18 cellular contexts compared by ENCODE assay signal in the genomic region with DNA sequence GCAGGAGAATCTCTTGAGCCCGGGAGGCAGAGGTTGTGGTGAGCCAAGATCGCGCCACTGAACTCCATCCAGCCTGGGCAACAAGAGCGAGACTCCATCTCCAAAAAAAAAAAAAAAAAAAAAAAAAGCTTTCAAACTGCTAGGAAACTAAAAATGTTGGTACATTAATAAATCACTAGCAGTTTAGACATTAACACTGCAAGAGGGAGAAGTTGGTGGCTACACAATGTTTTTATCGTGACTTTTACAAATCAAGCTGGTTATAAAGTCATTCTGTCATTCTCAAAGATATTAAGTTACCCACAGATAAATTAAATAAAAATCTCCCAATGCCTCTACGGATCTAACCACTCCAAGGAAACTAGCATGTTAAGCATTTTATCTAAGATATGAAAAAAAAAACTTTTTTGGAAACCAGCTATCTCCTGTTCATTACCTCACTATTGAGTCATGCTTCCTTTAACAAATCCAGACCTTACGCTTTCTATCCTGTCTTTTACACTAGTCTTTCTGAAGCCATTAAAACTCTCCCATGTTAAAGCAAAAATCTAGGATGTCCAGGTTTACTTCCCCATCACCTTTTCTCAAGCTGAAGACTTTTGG.
DNase-seq lines count a peak whose midpoint lies in the region; ATAC-seq, FAIRE-seq and TF ChIP-seq lines count a peak whose summit lies in the region.
"Had no signal": no experiment of that assay in that cellular context is flagged by ENCODE, and none has a peak within 500 bp of the region (broad histone marks: within the 10 kb centered on the region; RNA-seq: fewer than 3 reads in every experiment).

No MANE protein-coding gene starts in this region.

- FAIRE-seq in K562 (lab: Jason Lieb, UNC), result no peak
- FAIRE-seq: GM12891 had no signal

- peaks cover 4% of the 10 kb centered on the region; the same call in 2 of the 3 replicates for H3K36me3 ChIP-seq in K562 (ENCODE audit: control insufficient read depth, insufficient read depth, low read length)
- H3K36me3 ChIP-seq in heart left ventricle, result peaks cover 0 to 34% (median 28%) of the 10 kb centered on the region in 9 donors
- H3K36me3 ChIP-seq in spleen, result peaks cover 0 to 57% (median 24%) of the 10 kb centered on the region in 6 donors

- H3K9me3 ChIP-seq in K562 (replicated peaks; ENCODE audit: control insufficient read depth, insufficient read depth, low read depth, low read length), result no peaks in the 10 kb centered on the region
- H3K9me3 ChIP-seq in heart left ventricle, result no peaks in the 10 kb centered on the region
- H3K9me3 ChIP-seq in spleen, result no peaks in the 10 kb centered on the region
- H3K9me3 ChIP-seq: esophagus muscularis mucosa, SJSA1, upper lobe of left lung had no signal

- TF ChIP-seq POLR2A in K562 (conservative IDR thresholded peaks at IDR 0.05), result no peak
- TF ChIP-seq POLR2A in heart left ventricle (IDR thresholded peaks at IDR 0.05), result no peak
- TF ChIP-seq POLR2A in spleen (IDR thresholded peaks at IDR 0.05), result no peak

- H3K9me3 Mint-ChIP-seq in osteocyte (ENCODE audit: unreplicated experiment), result no peaks in the 10 kb centered on the region
- H3K9me3 Mint-ChIP-seq: stimulated activated memory B cell treated with anti-CD40 and anti-IgM and Interleukin-4, amounts not matched to agents 10 μg/mL and 1 μg/mL and 100 μg/mL, for 72 hours had no signal

- H3K27me3 ChIP-seq in K562 (ENCODE audit: control insufficient read depth in 2 of 2, insufficient read depth in 2 of 2, low read length in 2 of 2) (no peaks in the 10 kb centered on the region), heart left ventricle (no peaks in the 10 kb centered on the region), spleen (replicated peaks in 1 of 7) (no peaks in the 10 kb centered on the region)
- H3K27me3 ChIP-seq: esophagus muscularis mucosa, SJSA1, upper lobe of left lung had no signal

- no TSS peak for BruUV-seq in K562 (replicated peaks; lab: Mats Ljungman, UMichigan)

- CTCF ChIA-PET in K562 (lab: Yijun Ruan, JAX; ENCODE audit: low intra/inter-chr PET ratio), result no interaction called here

- H3K27me3 Mint-ChIP-seq in osteocyte (ENCODE audit: unreplicated experiment), result no peaks in the 10 kb centered on the region
- H3K27me3 Mint-ChIP-seq: stimulated activated memory B cell treated with anti-CD40 and anti-IgM and Interleukin-4, amounts not matched to agents 10 μg/mL and 1 μg/mL and 100 μg/mL, for 72 hours had no signal

- H3K79me2 ChIP-seq in K562 (ENCODE audit: control insufficient read depth, insufficient read depth, low read length), result no peaks in the 10 kb centered on the region

- in situ Hi-C loops in K562 (cut with MboI), result no loop called here

- no peak overlapping the region for H3K4me2 ChIP-seq in K562 (ENCODE audit: insufficient read depth, low read length)

- ATAC-seq in K562 (no peak), heart left ventricle (peak in 3 of 4 donors; percentile 64 to 81 (median 79)), HG03108 (IDR thresholded peaks at IDR 0.05; ENCODE audit: unreplicated experiment) (no peak)
- ATAC-seq: stimulated activated memory B cell treated with anti-CD40 and anti-IgM and Interleukin-4, amounts not matched to agents 10 μg/mL and 1 μg/mL and 100 μg/mL, for 72 hours had no signal

- H2AFZ ChIP-seq in K562 (ENCODE audit: low read depth, low read length), result no peak overlapping the region

- no peak for TF ChIP-seq EP300 in K562 (IDR thresholded peaks at IDR 0.05; ENCODE audit: low read length)

- H3K9me1 ChIP-seq in K562 (ENCODE audit: control insufficient read depth, insufficient read depth, low read length), result no peaks in the 10 kb centered on the region

- H3K4me1 Mint-ChIP-seq in osteocyte (ENCODE audit: unreplicated experiment), result peaks cover 5% of the 10 kb centered on the region
- H3K4me1 Mint-ChIP-seq: CD14-positive monocyte; stimulated activated memory B cell treated with anti-CD40 and anti-IgM and Interleukin-4, amounts not matched to agents 10 μg/mL and 1 μg/mL and 100 μg/mL, for 72 hours had no signal

- peak; percentile 56 for DNase-seq in GM03348 (ENCODE audit: low spot score)
- no peak for DNase-seq in K562 (ENCODE audit: extremely low read depth in 1 of 4, low spot score in 3 of 4)
- no peak for DNase-seq in heart left ventricle
- DNase-seq in osteocyte (ENCODE audit: extremely low spot score, unreplicated experiment), result no peak
- no peak for DNase-seq in AML-193 (lab: John Stamatoyannopoulos, UW)
- no peak for DNase-seq in spleen
- DNase-seq in activated CD4-positive, alpha-beta T cell treated with anti-CD3 and anti-CD28 coated beads for 4 hours, result no peak
- DNase-seq: activated CD8-positive, alpha-beta memory T cell treated with anti-CD3 and anti-CD28 coated beads for 24 hours; activated effector memory CD4-positive, alpha-beta T cell treated with Interleukin-2 at 50 U/mL for 16 hours; NCI-H1105; stimulated activated CD4-positive, alpha-beta T cell treated with anti-CD3 and anti-CD28 coated beads, Interleukin-4, amount 100 ng/mL, for 4 hours; upper lobe of left lung had no signal

- no peak overlapping the region for H3K4me3 Mint-ChIP-seq in osteocyte (ENCODE audit: unreplicated experiment)
- H3K4me3 Mint-ChIP-seq: CD14-positive monocyte; stimulated activated memory B cell treated with anti-CD40 and anti-IgM and Interleukin-4, amounts not matched to agents 10 μg/mL and 1 μg/mL and 100 μg/mL, for 72 hours had no signal

- no peak overlapping the region for H3K9ac ChIP-seq in K562 (ENCODE audit: insufficient read depth in 1 of 2, low read depth in 2 of 2, low read length in 2 of 2)

- POLR2A ChIA-PET in K562 (lab: Yijun Ruan, JAX), result no interaction called here

- TF ChIP-seq CTCF in K562 (IDR thresholded peaks at IDR 0.05 in 2 of 3, conservative IDR thresholded peaks at IDR 0.05 in 1 of 3; ENCODE audit: insufficient read depth in 2 of 3, low read depth in 1 of 3, low read length in 3 of 3), result no peak
- no peak for TF ChIP-seq CTCF in heart left ventricle (IDR thresholded peaks at IDR 0.05)
- no peak for TF ChIP-seq CTCF in osteocyte (IDR thresholded peaks at IDR 0.05)
- TF ChIP-seq CTCF in spleen (IDR thresholded peaks at IDR 0.05 in 8 of 11, conservative IDR thresholded peaks at IDR 0.05 in 3 of 11), result no peak

- H3K4me3 ChIP-seq in K562 (no peak overlapping the region), heart left ventricle (no peak overlapping the region), spleen (no peak overlapping the region)
- H3K4me3 ChIP-seq: esophagus muscularis mucosa, SJSA1, upper lobe of left lung had no signal

- WGBS in K562 (ENCODE audit: insufficient coverage, low coverage, missing lambda C conversion rate), result 43% methylated on average over 4 of the region's 7 CpGs
- WGBS in heart left ventricle, 4 donors, result 65 to 80% (median 77%) methylated on average over 7 of the region's 7 CpGs
- WGBS in spleen, 5 donors, result 76 to 85% (median 84%) methylated on average over 5 to 7 of the region's 7 CpGs

- peaks cover 22% of the 10 kb centered on the region for H3K36me3 Mint-ChIP-seq in osteocyte (ENCODE audit: unreplicated experiment)

- no peaks in the 10 kb centered on the region for H4K20me1 ChIP-seq in K562 (replicated peaks; ENCODE audit: control insufficient read depth, insufficient read depth, low read length)

- TF ChIP-seq RAD21 in K562 (CRISPR knock-in tag; conservative IDR thresholded peaks at IDR 0.05 in 1 of 2, IDR thresholded peaks at IDR 0.05 in 1 of 2), result no peak

- H3K27ac Mint-ChIP-seq in osteocyte (ENCODE audit: unreplicated experiment), result peak overlapping the region; percentile 55
- H3K27ac Mint-ChIP-seq: stimulated activated memory B cell treated with anti-CD40 and anti-IgM and Interleukin-4, amounts not matched to agents 10 μg/mL and 1 μg/mL and 100 μg/mL, for 72 hours had no signal

- H3K27ac ChIP-seq in K562 (ENCODE audit: extremely low read depth, low read depth, low read length) (no peak overlapping the region), heart left ventricle (peak overlapping the region in 7 of 12 donors; percentile 28 to 82 (median 50)), spleen (peak overlapping the region in 3 of 8 donors; percentile 26 to 48 (median 27))
- H3K27ac ChIP-seq: esophagus muscularis mucosa, SJSA1, upper lobe of left lung had no signal

- H3K4me1 ChIP-seq in K562 (replicated peaks in 1 of 2; ENCODE audit: control insufficient read depth in 2 of 2, insufficient read depth in 2 of 2, low read length in 2 of 2) (no peaks in the 10 kb centered on the region; a peak in 1 of 5 replicates), heart left ventricle (peaks cover 0 to 5% (median 0%) of the 10 kb centered on the region in 12 donors), spleen (peaks cover 0 to 7% (median 2%) of the 10 kb centered on the region in 6 donors)
- H3K4me1 ChIP-seq: esophagus muscularis mucosa, SJSA1, upper lobe of left lung had no signal

- intact Hi-C loops in K562 (cut with micrococcal nuclease), result no loop called here
- intact Hi-C loops in heart left ventricle (cut with DNase I), result no loop called here
- intact Hi-C loops in spleen (cut with DNase I; ENCODE audit: low total_unique reads), result no loop called here

TF ChIP-seq in K562, 482 proteins besides CTCF, POLR2A, EP300 and RAD21 (continues in another document):
- TF ChIP-seq ZNF395 (CRISPR knock-in tag; IDR thresholded peaks at IDR 0.05), result no peak
- TF ChIP-seq ATF3 (IDR thresholded peaks at IDR 0.05), result peak; percentile 29; the same call in 1 of the 2 replicates
- no peak for TF ChIP-seq ATF3 (CRISPR knock-in tag; conservative IDR thresholded peaks at IDR 0.05)
- TF ChIP-seq MEIS2 (IDR thresholded peaks at IDR 0.05; ENCODE audit: partially characterized antibody), result no peak
- TF ChIP-seq KLF13 (tag; IDR thresholded peaks at IDR 0.05; ENCODE audit: borderline replicate concordance, low read depth), result no peak
- no peak for TF ChIP-seq ZNF124 (CRISPR knock-in tag; IDR thresholded peaks at IDR 0.05)

Comparison
In these comparisons a context has a peak if more than half of its experiments do, and no peak if none do; other contexts are left out.
1. ATAC-seq: peak in heart left ventricle (3 of 4); none in K562 (single experiment) and HG03108 (single experiment).